In the genomic region with DNA sequence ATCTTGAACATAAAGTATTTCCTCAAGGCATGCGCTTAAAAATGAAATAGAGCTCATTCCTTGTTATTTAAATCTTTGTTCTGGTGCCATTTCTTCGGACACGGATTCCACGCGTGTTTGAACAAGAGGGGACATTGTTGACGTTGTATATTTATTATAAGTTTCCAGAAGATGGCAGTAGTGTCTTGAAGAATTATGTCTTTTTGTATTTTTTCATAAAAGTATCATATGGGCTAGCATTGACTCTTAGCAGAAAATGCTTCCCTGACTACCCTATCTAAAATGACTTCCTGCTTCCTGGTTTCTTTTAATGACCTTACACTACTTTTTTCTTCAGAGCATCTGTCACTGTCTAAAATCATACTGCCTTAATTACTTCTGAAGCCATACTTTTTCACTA, we compare ENCODE assay signal across 1 cellular context.
TF ChIP-seq lines count a peak whose summit lies in the region.

No MANE protein-coding gene starts in this region.

TF ChIP-seq in HepG2, 621 proteins besides CTCF, POLR2A, EP300 and RAD21:
- TF ChIP-seq STAG1 (CRISPR knock-in tag; IDR thresholded peaks at IDR 0.05) = peak; percentile 23; the same call in 1 of the 2 replicates
- TF ChIP-seq CREB1 (IDR thresholded peaks at IDR 0.05) = no peak
- TF ChIP-seq CREB1 (CRISPR knock-in tag; IDR thresholded peaks at IDR 0.05) = 0 out of 2 replicates have a peak, but pooled peaks have one; percentile 11
- TF ChIP-seq RARG (CRISPR knock-in tag; IDR thresholded peaks at IDR 0.05; ENCODE audit: low read depth) = no peak
